13 cellular contexts compared by ENCODE assay signal in genomic region chr19:2255982-2256685, GRCh38. TPM values are rescaled to one million over a fixed set of nuclear protein-coding genes. Genes with fewer than 3 reads are reported as not detected.
DNase-seq lines count a peak whose midpoint lies in the region; ATAC-seq lines count a peak whose summit lies in the region.
"Had no signal": no experiment of that assay in that cellular context is flagged by ENCODE, and none has a peak within 500 bp of the region (broad histone marks: within the 10 kb centered on the region; RNA-seq: fewer than 3 reads in every experiment).

A gene with protein sequence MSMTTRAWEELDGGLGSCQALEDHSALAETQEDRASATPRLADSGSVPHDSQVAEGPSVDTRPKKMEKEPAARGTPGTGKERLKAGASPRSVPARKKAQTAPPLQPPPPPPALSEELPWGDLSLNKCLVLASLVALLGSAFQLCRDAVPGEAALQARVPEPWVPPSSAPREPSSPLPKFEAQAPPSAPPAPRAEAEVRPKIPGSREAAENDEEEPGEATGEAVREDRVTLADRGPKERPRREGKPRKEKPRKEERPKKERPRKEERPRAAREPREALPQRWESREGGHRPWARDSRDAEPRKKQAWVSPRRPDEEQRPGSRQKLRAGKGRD (minus strand): TSS chr19:2256417. CDS start chr19:2255314, 1,103 bp downstream.

- H3K9ac ChIP-seq in mesendoderm (ENCODE audit: low read length) = no peak within 1 kb of the TSS

- POLR2A ChIA-PET in CD4-positive, alpha-beta memory T cell (lab: Charles Lee; ENCODE audit: partially characterized antibody) = interaction anchor here (1.3 to 16.7 kb wide), 3 partner anchors 15 to 343 kb away, joined by 3 to 325 read pairs (median 167); partner anchors contain the start of genes PLEKHJ1 and SF3A2

- H3K27ac ChIP-seq in CD4-positive, alpha-beta memory T cell (ENCODE audit: low read depth, low read length) = no peak within 1 kb of the TSS
- H3K27ac ChIP-seq in mesendoderm (ENCODE audit: low read depth, low read length) = no peak within 1 kb of the TSS

- H3K18ac ChIP-seq in mesendoderm (ENCODE audit: low read length) = no peak within 1 kb of the TSS

- H3K4me3 Mint-ChIP-seq in CD4-positive, alpha-beta memory T cell = peak within 1 kb of the TSS in 4 of 8 donors; percentile 21 to 72 (median 59)

- peak within 1 kb of the TSS; percentile 9 for H3K23ac ChIP-seq in mesendoderm (ENCODE audit: low read length)

- peaks cover 60% of the 10 kb centered on the region for H3K4me1 ChIP-seq in CD4-positive, alpha-beta memory T cell (ENCODE audit: insufficient read depth, low read length)
- H3K4me1 ChIP-seq in mesendoderm (ENCODE audit: control insufficient read depth, low read depth, low read length) = no peaks in the 10 kb centered on the region

- no peak within 1 kb of the TSS for H2BK5ac ChIP-seq in mesendoderm (ENCODE audit: low read length)

- CTCF ChIA-PET in CD4-positive, alpha-beta memory T cell (lab: Charles Lee; ENCODE audit: partially characterized antibody) = interaction anchor here (0.9 kb wide), 1 partner anchor 20 kb away, joined by 3 read pairs; the partner anchor contains the start of gene PLEKHJ1

- H2BK120ac ChIP-seq in mesendoderm (ENCODE audit: low read depth, low read length) = no peak within 1 kb of the TSS

- H3K4me3 ChIP-seq in CD4-positive, alpha-beta memory T cell (ENCODE audit: low read length in 2 of 2) = no peak within 1 kb of the TSS
- no peak within 1 kb of the TSS for H3K4me3 ChIP-seq in H7 (ENCODE audit: insufficient read depth, low read depth, low read length)
- H3K4me3 ChIP-seq in mesendoderm (ENCODE audit: low read length) = no peak within 1 kb of the TSS

- no peaks in the 10 kb centered on the region for H3K79me1 ChIP-seq in mesendoderm (ENCODE audit: low read length)

- ATAC-seq in HG02981 (IDR thresholded peaks at IDR 0.05; ENCODE audit: unreplicated experiment) = no peak

- peaks cover 0 to 1% of the 10 kb centered on the region in 2 donors for H3K36me3 Mint-ChIP-seq in CD4-positive, alpha-beta memory T cell

- no peaks in the 10 kb centered on the region for H3K9me3 ChIP-seq in CD4-positive, alpha-beta memory T cell (ENCODE audit: control insufficient read depth in 1 of 2, low read length in 2 of 2)

- H3K27me3 ChIP-seq in CD4-positive, alpha-beta memory T cell (ENCODE audit: insufficient read depth, low read length) = no peaks in the 10 kb centered on the region
- peaks cover 14% of the 10 kb centered on the region for H3K27me3 ChIP-seq in H7 (ENCODE audit: control insufficient read depth, insufficient read depth, low read length)
- no peaks in the 10 kb centered on the region for H3K27me3 ChIP-seq in mesendoderm (ENCODE audit: insufficient read depth, low read length, poor library complexity)

- H3K27ac Mint-ChIP-seq in CD4-positive, alpha-beta memory T cell = peak within 1 kb of the TSS; percentile 78 to 98 (median 90)

- no peak within 1 kb of the TSS for H3K56ac ChIP-seq in mesendoderm (ENCODE audit: low read length)

- no peaks in the 10 kb centered on the region for H3K27me3 Mint-ChIP-seq in CD4-positive, alpha-beta memory T cell

- H3K79me2 ChIP-seq in mesendoderm (ENCODE audit: control insufficient read depth, insufficient read depth, low read length) = no peaks in the 10 kb centered on the region

- no peak within 1 kb of the TSS for H4K8ac ChIP-seq in mesendoderm (ENCODE audit: low read depth, low read length)

- DNase-seq in CD4-positive, alpha-beta memory T cell = peak in 1 of 5 donors; percentile 44
- DNase-seq in H7 (peak; percentile 76), SK-N-DZ (ENCODE audit: low spot score) (peak; percentile 79), mesendoderm (no peak), NCI-H2171 treated with DMSO at 0.1 percent for 48 hours (lab: John Stamatoyannopoulos, UW) (no peak), NOMO-1 treated with dmso at 0.1 percent for 144 hours (lab: John Stamatoyannopoulos, UW; ENCODE audit: unreplicated experiment) (no peak), middle frontal gyrus (ENCODE audit: extremely low spot score, low spot score) (no peak)
- DNase-seq: caudate nucleus, NCI-H2227 treated with DMSO at 0.1 percent for 48 hours, nucleus accumbens had no signal

- intact Hi-C loops in CD4-positive, alpha-beta memory T cell (cut with micrococcal nuclease) = no loop called here

- no peaks in the 10 kb centered on the region for H3K9me3 Mint-ChIP-seq in CD4-positive, alpha-beta memory T cell

- no peaks in the 10 kb centered on the region for H3K36me3 ChIP-seq in CD4-positive, alpha-beta memory T cell (ENCODE audit: insufficient read depth, low read length)
- H3K36me3 ChIP-seq in H7 (replicated peaks; ENCODE audit: control insufficient read depth, insufficient read depth, low read length) (no peaks in the 10 kb centered on the region), mesendoderm (ENCODE audit: control insufficient read depth, insufficient read depth, low read length) (no peaks in the 10 kb centered on the region)

- H2BK15ac ChIP-seq in mesendoderm (replicated peaks; ENCODE audit: low read depth) = no peak within 1 kb of the TSS

- no peak within 1 kb of the TSS for H3K4me2 ChIP-seq in mesendoderm (ENCODE audit: low read length)

- WGBS in mesendoderm (ENCODE audit: extremely low coverage, insufficient coverage, low lambda C conversion rate) = no CpG with 5 or more reads among the region's 24 CpGs

- H4K5ac ChIP-seq in mesendoderm (ENCODE audit: low read length) = no peak within 1 kb of the TSS

- H3K4ac ChIP-seq in mesendoderm (ENCODE audit: low read depth, low read length) = no peak within 1 kb of the TSS

- H3K4me1 Mint-ChIP-seq in CD4-positive, alpha-beta memory T cell = peaks cover 15 to 49% (median 30%) of the 10 kb centered on the region in 4 donors

- H2AK5ac ChIP-seq in mesendoderm (ENCODE audit: low read length) = no peak within 1 kb of the TSS

RNA-seq across cellular contexts. Expression of the gene that starts here (rescaled TPM):
- 1 to 10 TPM; 1.3 to 1.5 TPM for total RNA-seq in CD4-positive, alpha-beta memory T cell
- 1 to 10 TPM; 1.1 to 1.7 TPM for polyA plus RNA-seq in CD4-positive, alpha-beta memory T cell
- not detected in 2 replicates for total RNA-seq in H7 (2014; rRNA removed; shearing (Covaris generic))
- 8.7 and 19.3 TPM in 2 replicates for polyA plus RNA-seq in SK-N-DZ (2014; cell fraction: cytosol; rRNA removed)
- polyA plus RNA-seq in SK-N-DZ (2014; cell fraction: nucleus; rRNA removed) = 9.6 and 14.3 TPM in 2 replicates
- polyA plus RNA-seq in mesendoderm (2013, experiment 1 of 2) = 0.44 TPM
- polyA plus RNA-seq in mesendoderm (2013, experiment 2 of 2) = 0.57 TPM
- total RNA-seq: T-helper 1 cell treated with Interleukin-12 subunit alpha and Interleukin-12 subunit beta and Interleukin-4 antibody, amounts not matched to agents 30 ng/mL and 1 ng/mL, for 36 hours; temporal lobe had no signal

Comparison
In these comparisons a context has a peak if more than half of its experiments do, and no peak if none do; other contexts are left out.
1. Peak in DNase-seq in H7; RNA of the gene not detected or under 1 TPM.